37 cellular contexts compared by ENCODE assay signal in the genomic region with DNA sequence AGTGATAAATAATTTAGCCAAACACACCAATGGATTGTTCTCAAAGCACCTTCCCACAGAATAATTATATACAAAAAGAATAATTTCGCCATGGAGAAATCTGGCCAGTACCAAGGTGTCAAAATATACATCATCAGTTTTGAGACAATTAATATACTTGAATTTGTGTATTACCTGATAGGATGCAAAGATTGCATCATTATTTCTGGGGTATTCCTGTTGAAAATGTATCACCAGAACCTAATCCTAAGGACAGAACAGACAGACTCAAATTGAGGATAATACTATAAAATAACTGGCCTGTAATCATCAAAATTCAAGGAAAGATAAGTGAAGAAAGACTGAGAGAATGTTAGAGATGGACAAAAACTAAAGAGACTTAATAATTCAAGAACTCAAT.
"Had no signal": no experiment of that assay in that cellular context is flagged by ENCODE, and none has a peak within 500 bp of the region (broad histone marks: within the 10 kb centered on the region; RNA-seq: fewer than 3 reads in every experiment).

No MANE protein-coding gene starts in this region.

- H3K36me3 ChIP-seq: adrenal gland, esophagus squamous epithelium, gastroesophageal sphincter, WERI-Rb-1 had no signal

- ATAC-seq: activated CD4-positive, alpha-beta T cell treated with anti-CD3 and anti-CD28 coated beads for 36 hours; activated CD8-positive, alpha-beta memory T cell treated with anti-CD3 and anti-CD28 coated beads, Interleukin-2, amount 10 ng/mL, durations not matched to agents 7 days and 5 days; activated CD8-positive, alpha-beta T cell treated with anti-CD3 and anti-CD28 coated beads, Interleukin-2, amount 10 ng/mL, durations not matched to agents 7 days and 5 days; activated naive CD8-positive, alpha-beta T cell treated with anti-CD3 and anti-CD28 coated beads, Interleukin-2, amount 50 U/mL, for 24 hours; body of pancreas; effector memory CD8-positive, alpha-beta T cell; gastroesophageal sphincter; T-helper 17 cell had no signal

- H3K4me3 Mint-ChIP-seq: activated CD4-positive, alpha-beta memory T cell treated with anti-CD3 and anti-CD28 coated beads for 36 hours; activated CD4-positive, alpha-beta T cell treated with anti-CD3 and anti-CD28 coated beads for 36 hours; activated CD4-positive, alpha-beta T cell treated with anti-CD3 and anti-CD28 coated beads, Interleukin-2, amount 10 ng/mL, durations not matched to agents 24 days and 14 days; activated CD8-positive, alpha-beta memory T cell treated with anti-CD3 and anti-CD28 coated beads, Interleukin-2, amount 10 ng/mL, durations not matched to agents 7 days and 5 days; activated CD8-positive, alpha-beta T cell treated with anti-CD3 and anti-CD28 coated beads, Interleukin-2, amount 10 ng/mL, durations not matched to agents 7 days and 5 days; activated naive CD4-positive, alpha-beta T cell treated with anti-CD3 and anti-CD28 coated beads for 36 hours; activated naive CD4-positive, alpha-beta T cell treated with anti-CD3 and anti-CD28 coated beads, Interleukin-2, amount 50 U/mL, for 24 hours; activated naive CD8-positive, alpha-beta T cell treated with anti-CD3 and anti-CD28 coated beads for 36 hours; activated naive CD8-positive, alpha-beta T cell treated with anti-CD3 and anti-CD28 coated beads, Interleukin-2, amount 50 U/mL, for 24 hours; activated T-helper 1 cell treated with anti-CD3 and anti-CD28 coated beads, Interleukin-12 subunit alpha, Interleukin-12 subunit beta, Interleukin-2, Interleukin-4 antibody, amounts not matched to agents 30 ng/mL and 10 ng/mL and 1 ng/mL, durations not matched to agents 14 hours and 24 hours and 36 hours; effector memory CD8-positive, alpha-beta T cell; T-helper 17 cell; T-helper 2 cell treated with Interferon-gamma antibody and Interleukin-4, amounts not matched to agents 5 μg/mL and 100 μg/mL, for 36 hours had no signal

- H3K36me3 Mint-ChIP-seq: activated CD4-positive, alpha-beta memory T cell treated with anti-CD3 and anti-CD28 coated beads for 36 hours; activated CD8-positive, alpha-beta memory T cell treated with anti-CD3 and anti-CD28 coated beads, Interleukin-2, amount 10 ng/mL, durations not matched to agents 7 days and 5 days; activated naive CD4-positive, alpha-beta T cell treated with anti-CD3 and anti-CD28 coated beads, Interleukin-2, amount 50 U/mL, for 24 hours; activated naive CD8-positive, alpha-beta T cell treated with anti-CD3 and anti-CD28 coated beads for 36 hours had no signal

- H3K27ac ChIP-seq: adrenal gland, body of pancreas, epithelial cell of prostate, esophagus squamous epithelium, gastroesophageal sphincter, WERI-Rb-1 had no signal

- H3K9me3 Mint-ChIP-seq: activated CD4-positive, alpha-beta memory T cell treated with anti-CD3 and anti-CD28 coated beads for 36 hours; activated CD4-positive, alpha-beta T cell treated with anti-CD3 and anti-CD28 coated beads, Interleukin-2, amount 10 ng/mL, durations not matched to agents 24 days and 14 days; activated naive CD4-positive, alpha-beta T cell treated with anti-CD3 and anti-CD28 coated beads for 36 hours; activated naive CD4-positive, alpha-beta T cell treated with anti-CD3 and anti-CD28 coated beads, Interleukin-2, amount 50 U/mL, for 24 hours; activated naive CD8-positive, alpha-beta T cell treated with anti-CD3 and anti-CD28 coated beads for 36 hours; activated naive CD8-positive, alpha-beta T cell treated with anti-CD3 and anti-CD28 coated beads, Interleukin-2, amount 50 U/mL, for 24 hours; activated T-helper 1 cell treated with anti-CD3 and anti-CD28 coated beads, Interleukin-12 subunit alpha, Interleukin-12 subunit beta, Interleukin-2, Interleukin-4 antibody, amounts not matched to agents 30 ng/mL and 10 ng/mL and 1 ng/mL, durations not matched to agents 14 hours and 24 hours and 36 hours; activated T-helper 2 cell treated with anti-CD3 and anti-CD28 coated beads, Interferon-gamma antibody, Interleukin-2, Interleukin-4, amounts not matched to agents 10 μg/mL and 5 μg/mL and 100 μg/mL, durations not matched to agents 14 hours and 24 hours and 36 hours; effector memory CD8-positive, alpha-beta T cell; T-helper 2 cell treated with Interferon-gamma antibody and Interleukin-4, amounts not matched to agents 5 μg/mL and 100 μg/mL, for 36 hours had no signal

- H3K9me3 ChIP-seq: adrenal gland, body of pancreas, esophagus squamous epithelium, gastroesophageal sphincter had no signal

- H3K27ac Mint-ChIP-seq: activated CD4-positive, alpha-beta memory T cell treated with anti-CD3 and anti-CD28 coated beads for 36 hours; activated CD4-positive, alpha-beta T cell treated with anti-CD3 and anti-CD28 coated beads for 36 hours; activated CD4-positive, alpha-beta T cell treated with anti-CD3 and anti-CD28 coated beads, Interleukin-2, amount 10 ng/mL, durations not matched to agents 24 days and 14 days; activated CD8-positive, alpha-beta memory T cell treated with anti-CD3 and anti-CD28 coated beads, Interleukin-2, amount 10 ng/mL, durations not matched to agents 7 days and 5 days; activated CD8-positive, alpha-beta T cell treated with anti-CD3 and anti-CD28 coated beads, Interleukin-2, amount 10 ng/mL, durations not matched to agents 7 days and 5 days; activated naive CD4-positive, alpha-beta T cell treated with anti-CD3 and anti-CD28 coated beads for 36 hours; activated naive CD4-positive, alpha-beta T cell treated with anti-CD3 and anti-CD28 coated beads, Interleukin-2, amount 50 U/mL, for 24 hours; activated naive CD8-positive, alpha-beta T cell treated with anti-CD3 and anti-CD28 coated beads for 36 hours; activated naive CD8-positive, alpha-beta T cell treated with anti-CD3 and anti-CD28 coated beads, Interleukin-2, amount 50 U/mL, for 24 hours; activated T-helper 1 cell treated with anti-CD3 and anti-CD28 coated beads, Interleukin-12 subunit alpha, Interleukin-12 subunit beta, Interleukin-2, Interleukin-4 antibody, amounts not matched to agents 30 ng/mL and 10 ng/mL and 1 ng/mL, durations not matched to agents 14 hours and 24 hours and 36 hours; activated T-helper 2 cell treated with anti-CD3 and anti-CD28 coated beads, Interferon-gamma antibody, Interleukin-2, Interleukin-4, amounts not matched to agents 10 μg/mL and 5 μg/mL and 100 μg/mL, durations not matched to agents 14 hours and 24 hours and 36 hours; effector memory CD8-positive, alpha-beta T cell; T-helper 17 cell; T-helper 2 cell treated with Interferon-gamma antibody and Interleukin-4, amounts not matched to agents 5 μg/mL and 100 μg/mL, for 36 hours had no signal

- H3K27me3 ChIP-seq: adrenal gland, body of pancreas, esophagus squamous epithelium, gastroesophageal sphincter had no signal

- FAIRE-seq: colon, endothelial cell of umbilical vein had no signal

- H3K27me3 Mint-ChIP-seq: activated CD4-positive, alpha-beta memory T cell treated with anti-CD3 and anti-CD28 coated beads for 36 hours; activated CD4-positive, alpha-beta T cell treated with anti-CD3 and anti-CD28 coated beads for 36 hours; activated CD8-positive, alpha-beta memory T cell treated with anti-CD3 and anti-CD28 coated beads, Interleukin-2, amount 10 ng/mL, durations not matched to agents 7 days and 5 days; activated naive CD4-positive, alpha-beta T cell treated with anti-CD3 and anti-CD28 coated beads, Interleukin-2, amount 50 U/mL, for 24 hours; activated naive CD8-positive, alpha-beta T cell treated with anti-CD3 and anti-CD28 coated beads for 36 hours; activated naive CD8-positive, alpha-beta T cell treated with anti-CD3 and anti-CD28 coated beads, Interleukin-2, amount 50 U/mL, for 24 hours; effector memory CD8-positive, alpha-beta T cell; T-helper 17 cell had no signal

- H3K4me3 ChIP-seq: adrenal gland, body of pancreas, esophagus squamous epithelium, gastroesophageal sphincter had no signal

- DNase-seq: activated CD4-positive, alpha-beta memory T cell treated with anti-CD3 and anti-CD28 coated beads for 36 hours; activated CD4-positive, alpha-beta T cell treated with anti-CD3 and anti-CD28 coated beads for 36 hours; activated CD4-positive, alpha-beta T cell treated with anti-CD3 and anti-CD28 coated beads, Interleukin-2, amount 10 ng/mL, durations not matched to agents 24 days and 14 days; activated CD4-positive, CD25-positive, alpha-beta regulatory T cell; activated CD4-positive, CD25-positive, alpha-beta regulatory T cell treated with anti-CD3 and anti-CD28 coated beads, Interleukin-2, amount 50 U/mL, for 72 hours; activated CD8-positive, alpha-beta memory T cell treated with anti-CD3 and anti-CD28 coated beads, Interleukin-2, amount 10 ng/mL, durations not matched to agents 7 days and 5 days; activated CD8-positive, alpha-beta memory T cell treated with anti-CD3 and anti-CD28 coated beads, Interleukin-2, amount 50 U/mL, for 4 hours; activated CD8-positive, alpha-beta T cell treated with anti-CD3 and anti-CD28 coated beads, Interleukin-2, amount 10 ng/mL, durations not matched to agents 7 days and 5 days; activated effector memory CD4-positive, alpha-beta T cell treated with anti-CD3 and anti-CD28 coated beads, Interleukin-2, amount 50 U/mL, for 16 hours; activated naive CD4-positive, alpha-beta T cell treated with anti-CD3 and anti-CD28 coated beads for 36 hours; activated naive CD8-positive, alpha-beta T cell treated with anti-CD3 and anti-CD28 coated beads for 36 hours; activated naive CD8-positive, alpha-beta T cell treated with anti-CD3 and anti-CD28 coated beads, Interleukin-2, amount 50 U/mL, for 24 hours; activated T-cell treated with anti-CD3 and anti-CD28 coated beads, Interleukin-2, amount 50 U/mL, for 1 hour; activated T-cell treated with anti-CD3 and anti-CD28 coated beads, Interleukin-2, amount 50 U/mL, for 48 hours; adrenal gland; amygdala; aorta; body of pancreas; caudate nucleus; cortex of kidney; dermis blood vessel endothelial cell; effector CD4-positive, alpha-beta T cell; effector memory CD8-positive, alpha-beta T cell; esophagus squamous epithelium; foreskin melanocyte; T-helper 1 cell; T-helper 17 cell; T1000; WERI-Rb-1 had no signal
